21 cellular contexts compared by ENCODE assay signal in genomic region chr9:125694478-125694877, GRCh38.
DNase-seq lines count a peak whose midpoint lies in the region; ATAC-seq and FAIRE-seq lines count a peak whose summit lies in the region.
"Had no signal": no experiment of that assay in that cellular context is flagged by ENCODE, and none has a peak within 500 bp of the region (broad histone marks: within the 10 kb centered on the region; RNA-seq: fewer than 3 reads in every experiment).

No MANE protein-coding gene starts in this region.

- no peak overlapping the region for H3K9ac ChIP-seq in HUES48 (ENCODE audit: low read depth, low read length)
- H3K9ac ChIP-seq: GM23248 had no signal

- H3K4me3 ChIP-seq in HUES48 (ENCODE audit: low read depth, low read length) (peak overlapping the region; percentile 3; the same call in 1 of the 2 replicates), skeletal muscle cell (ENCODE audit: low read depth, low read length) (no peak overlapping the region)
- H3K4me3 ChIP-seq: esophagus muscularis mucosa, GM23248, pancreas, PC-9, upper lobe of right lung had no signal

- peak overlapping the region; percentile 81 for H3K27ac ChIP-seq in HUES48 (ENCODE audit: low read depth, low read length)
- H3K27ac ChIP-seq: esophagus muscularis mucosa, GM23248, pancreas, PC-9, upper lobe of right lung had no signal

- H3K27me3 ChIP-seq in HUES48 (ENCODE audit: control insufficient read depth, insufficient read depth, low read length) = no peaks in the 10 kb centered on the region
- H3K27me3 ChIP-seq: esophagus muscularis mucosa, pancreas, upper lobe of right lung had no signal

- peaks cover 43% of the 10 kb centered on the region for H3K4me1 ChIP-seq in HUES48 (ENCODE audit: control insufficient read depth, insufficient read depth, low read length)
- H3K4me1 ChIP-seq: Caco-2, pancreas had no signal

- ATAC-seq in HG03139 (IDR thresholded peaks at IDR 0.05; ENCODE audit: unreplicated experiment) = no peak
- no peak for ATAC-seq in GM18907 (IDR thresholded peaks at IDR 0.05; ENCODE audit: unreplicated experiment)
- ATAC-seq: pancreas, upper lobe of right lung had no signal

- no peaks in the 10 kb centered on the region for H3K36me3 ChIP-seq in HUES48 (ENCODE audit: control insufficient read depth, insufficient read depth, low read length)
- H3K36me3 ChIP-seq: esophagus muscularis mucosa, pancreas, upper lobe of right lung had no signal

- DNase-seq in astrocyte of the hippocampus (ENCODE audit: low read depth, low spot score) (peak; percentile 78), islet precursor cell (peak; percentile 70), skeletal muscle cell (ENCODE audit: low read depth) (peak; percentile 52), GM19239 (ENCODE audit: insufficient read length, low spot score) (no peak), SIG-M5 treated with dmso at 0.1 percent for 504 hours (lab: John Stamatoyannopoulos, UW; ENCODE audit: unreplicated experiment) (no peak)
- DNase-seq: activated naive CD8-positive, alpha-beta T cell treated with anti-CD3 and anti-CD28 coated beads for 36 hours; Caco-2; glutamatergic neuron; GM23248; MM.1S; NCI-H1436 treated with DMSO at 0.1 percent for 48 hours; NCI-H774; pancreas; PC-9; stimulated activated CD4-positive, alpha-beta T cell treated with anti-CD3 and anti-CD28 coated beads, Interleukin-4, amount 100 ng/mL, for 24 hours; upper lobe of right lung had no signal

- no peaks in the 10 kb centered on the region for H3K9me3 ChIP-seq in HUES48 (ENCODE audit: control insufficient read depth, insufficient read depth, low read length)
- H3K9me3 ChIP-seq: Caco-2, esophagus muscularis mucosa, pancreas, upper lobe of right lung had no signal

- FAIRE-seq in GM19239 (lab: Jason Lieb, UNC) = no peak
- FAIRE-seq: bronchial epithelial cell, pancreas had no signal

Comparison
In these comparisons a context has a peak if more than half of its experiments do, and no peak if none do; other contexts are left out.
1. DNase-seq: peak in astrocyte of the hippocampus (single experiment), islet precursor cell (single experiment) and skeletal muscle cell (single experiment); none in GM19239 (single experiment) and SIG-M5 treated with dmso at 0.1 percent for 504 hours (single experiment).